Comparison of ENCODE assay signal across 1 cellular context in genomic region chr5:125011014-125011413, GRCh38.
TF ChIP-seq lines count a peak whose summit lies in the region.

No MANE protein-coding gene starts in this region.

TF ChIP-seq in H1, 55 proteins besides CTCF, POLR2A, EP300 and RAD21 (continued from another document):
- TF ChIP-seq CHD7 (IDR thresholded peaks at IDR 0.05; ENCODE audit: insufficient replicate concordance, low read length), result no peak
- no peak for TF ChIP-seq CHD1 (IDR thresholded peaks at IDR 0.05; ENCODE audit: low read depth, low read length)
- TF ChIP-seq TAF7 (optimal IDR thresholded peaks at IDR 0.05; ENCODE audit: borderline replicate concordance, low read depth, low read length), result no peak
- TF ChIP-seq TAF1 (IDR thresholded peaks at IDR 0.05; ENCODE audit: low read depth, low read length), result no peak
- TF ChIP-seq KDM4A (IDR thresholded peaks at IDR 0.05; ENCODE audit: low read depth, low read length, severe bottlenecking), result no peak
- no peak for TF ChIP-seq SRF (IDR thresholded peaks at IDR 0.05; ENCODE audit: low read depth, low read length)
- TF ChIP-seq HDAC6 (IDR thresholded peaks at IDR 0.05; ENCODE audit: low read depth, low read length), result no peak
- TF ChIP-seq HDAC2 (IDR thresholded peaks at IDR 0.05; ENCODE audit: borderline replicate concordance in 1 of 2, low read depth in 2 of 2, low read length in 2 of 2), result no peak
- TF ChIP-seq GTF2F1 (IDR thresholded peaks at IDR 0.05; ENCODE audit: borderline replicate concordance, low read depth, low read length), result no peak
- no peak for TF ChIP-seq EZH2 (IDR thresholded peaks at IDR 0.05; ENCODE audit: low read depth, low read length, severe bottlenecking)
- TF ChIP-seq SP4 (IDR thresholded peaks at IDR 0.05; ENCODE audit: low read length), result no peak
- TF ChIP-seq CTBP2 (IDR thresholded peaks at IDR 0.05; ENCODE audit: borderline replicate concordance, insufficient read depth, insufficient read length, low read length), result no peak
- no peak for TF ChIP-seq JUND (IDR thresholded peaks at IDR 0.05; ENCODE audit: low read length)
- no peak for TF ChIP-seq PHF8 (conservative IDR thresholded peaks at IDR 0.05; ENCODE audit: low read depth, low read length)
